Comparison of ENCODE assay signal across 9 cellular contexts in genomic region chr12:25251749-25252148, GRCh38. TPM values are rescaled to one million over a fixed set of nuclear protein-coding genes. Genes with fewer than 3 reads are reported as not detected.
DNase-seq lines count a peak whose midpoint lies in the region; ATAC-seq and TF ChIP-seq lines count a peak whose summit lies in the region.
"Had no signal": no experiment of that assay in that cellular context is flagged by ENCODE, and none has a peak within 500 bp of the region (broad histone marks: within the 10 kb centered on the region; RNA-seq: fewer than 3 reads in every experiment).

No MANE protein-coding gene starts in this region.

- H4K8ac ChIP-seq in trophoblast cell (ENCODE audit: low read depth, low read length), result no peak overlapping the region

- no peaks in the 10 kb centered on the region for H3K9me2 ChIP-seq in DOHH2 (replicated peaks; ENCODE audit: control insufficient read depth, low read length)

- H2BK5ac ChIP-seq in trophoblast cell (ENCODE audit: low read depth, low read length, poor library complexity), result no peak overlapping the region

- H2BK12ac ChIP-seq in trophoblast cell (ENCODE audit: low read length), result no peak overlapping the region

- H3K9me3 ChIP-seq in DOHH2 (ENCODE audit: control insufficient read depth, insufficient read depth, low read length) (no peaks in the 10 kb centered on the region), SJCRH30 (replicated peaks) (no peaks in the 10 kb centered on the region), fibroblast of lung (ENCODE audit: control insufficient read depth, insufficient read depth, low read depth, low read length) (no peaks in the 10 kb centered on the region), trophoblast cell (ENCODE audit: insufficient read depth, low read depth, low read length) (no peaks in the 10 kb centered on the region)

- no peak overlapping the region for H3K18ac ChIP-seq in trophoblast cell (ENCODE audit: low read length)

- H3K23ac ChIP-seq in trophoblast cell (ENCODE audit: low read length), result no peak overlapping the region

- H3K4me3 ChIP-seq in DOHH2 (ENCODE audit: low read length) (peak overlapping the region; percentile 98), SJCRH30 (peak overlapping the region; percentile 93), fibroblast of lung (replicated peaks in 1 of 4; ENCODE audit: control extremely low read depth in 1 of 4, insufficient read depth in 1 of 4, low read depth in 3 of 4, low read length in 4 of 4) (peak overlapping the region; percentile 42 to 90 (median 52)), trophoblast cell (ENCODE audit: low read depth, low read length) (no peak overlapping the region)

- H4K12ac ChIP-seq in trophoblast cell (ENCODE audit: low read depth, low read length), result no peak overlapping the region

- H4K20me1 ChIP-seq in DOHH2 (ENCODE audit: control insufficient read depth, insufficient read depth, low read depth, low read length) (no peaks in the 10 kb centered on the region), fibroblast of lung (ENCODE audit: control insufficient read depth, extremely low read depth, insufficient read depth, low read length) (no peaks in the 10 kb centered on the region)

- no peak overlapping the region for H3K14ac ChIP-seq in trophoblast cell (ENCODE audit: low read length)

- H3K4me2 ChIP-seq in DOHH2 (ENCODE audit: low read length) (peak overlapping the region; percentile 69), fibroblast of lung (ENCODE audit: extremely low read depth, insufficient read depth, low read length) (peak overlapping the region; percentile 85), trophoblast cell (ENCODE audit: low read length) (peak overlapping the region; percentile 70)

- no peak overlapping the region for H2AFZ ChIP-seq in fibroblast of lung (ENCODE audit: low read length)
- H2AFZ ChIP-seq in trophoblast cell (ENCODE audit: insufficient read depth, low read length, poor library complexity), result no peak overlapping the region

- peaks cover 13% of the 10 kb centered on the region for H3K79me1 ChIP-seq in trophoblast cell (ENCODE audit: low read length)

- H3K27ac ChIP-seq in DOHH2 (ENCODE audit: low read depth, low read length) (peak overlapping the region; percentile 22; the same call in 1 of the 2 replicates), SJCRH30 (peak overlapping the region; percentile 73), fibroblast of lung (ENCODE audit: insufficient read depth, low read length) (no peak overlapping the region), trophoblast cell (ENCODE audit: low read depth, low read length) (peak overlapping the region; percentile 80)

- H3K4me1 ChIP-seq in DOHH2 (ENCODE audit: control insufficient read depth, low read length) (peaks cover 42% of the 10 kb centered on the region), SJCRH30 (peaks cover 3% of the 10 kb centered on the region; the same call in 1 of the 2 replicates), fibroblast of lung (ENCODE audit: control insufficient read depth, extremely low read depth, insufficient read depth, low read length) (no peaks in the 10 kb centered on the region), trophoblast cell (ENCODE audit: control insufficient read depth in 1 of 2, insufficient read depth in 2 of 2, low read length in 2 of 2) (peaks cover 6 to 13% of the 10 kb centered on the region in 2 experiments)

- ATAC-seq in HG03354 (IDR thresholded peaks at IDR 0.05; ENCODE audit: poor library complexity, severe bottlenecking, unreplicated experiment), result no peak

- H3K4ac ChIP-seq in trophoblast cell (ENCODE audit: low read depth, low read length), result no peak overlapping the region

- no peak overlapping the region for H4K91ac ChIP-seq in trophoblast cell (ENCODE audit: low read depth, low read length)

- H3K27me3 ChIP-seq in DOHH2 (ENCODE audit: control insufficient read depth, low read length) (no peaks in the 10 kb centered on the region), SJCRH30 (no peaks in the 10 kb centered on the region), fibroblast of lung (ENCODE audit: control insufficient read depth, insufficient read depth, low read length) (no peaks in the 10 kb centered on the region), trophoblast cell (ENCODE audit: insufficient read depth, low read length) (no peaks in the 10 kb centered on the region)

- TF ChIP-seq CTCF in DOHH2 (IDR thresholded peaks at IDR 0.05; ENCODE audit: low read depth, low read length, poor library complexity, severe bottlenecking), result no peak
- TF ChIP-seq CTCF in fibroblast of lung (conservative IDR thresholded peaks at IDR 0.05 in 1 of 2, IDR thresholded peaks at IDR 0.05 in 1 of 2; ENCODE audit: low read depth in 1 of 2, low read length in 2 of 2), result no peak

- H3K79me2 ChIP-seq in DOHH2 (ENCODE audit: control insufficient read depth, low read length) (peaks cover 34% of the 10 kb centered on the region), fibroblast of lung (ENCODE audit: control insufficient read depth, insufficient read depth, low read length) (peaks cover 30% of the 10 kb centered on the region), trophoblast cell (ENCODE audit: control insufficient read depth, insufficient read depth, low read length, poor library complexity) (peaks cover 15% of the 10 kb centered on the region)

- H3K36me3 ChIP-seq in DOHH2 (ENCODE audit: control insufficient read depth, low read length) (peaks cover 5% of the 10 kb centered on the region), SJCRH30 (no peaks in the 10 kb centered on the region), fibroblast of lung (ENCODE audit: control insufficient read depth, insufficient read depth, low read length) (no peaks in the 10 kb centered on the region), trophoblast cell (ENCODE audit: control insufficient read depth in 1 of 2, insufficient read depth in 2 of 2, low read length in 2 of 2) (peaks cover 0 to 4% of the 10 kb centered on the region in 2 experiments)

- no peak overlapping the region for H2BK120ac ChIP-seq in trophoblast cell (ENCODE audit: insufficient read depth, low read length, poor library complexity)

- H3K9ac ChIP-seq in fibroblast of lung (ENCODE audit: insufficient read depth, low read length) (no peak overlapping the region), trophoblast cell (ENCODE audit: low read length) (no peak overlapping the region)

- peaks cover 5% of the 10 kb centered on the region for H3F3A ChIP-seq in DOHH2 (ENCODE audit: control insufficient read depth, insufficient read depth)

- WGBS in trophoblast cell (ENCODE audit: extremely low coverage, insufficient coverage, insufficient read length), result no CpG with 5 or more reads among the region's 5 CpGs

- no peak overlapping the region for H2AK5ac ChIP-seq in trophoblast cell (ENCODE audit: low read length)

- DNase-seq in SJCRH30 (no peak), fibroblast of lung (ENCODE audit: low read depth in 2 of 2) (no peak), trophoblast cell (peak in 1 of 2 donors; percentile 2), GF-D8 (lab: John Stamatoyannopoulos, UW) (no peak)
- no peak for DNase-seq in stimulated activated CD4-positive, alpha-beta T cell treated with anti-CD3 and anti-CD28 coated beads, Interleukin-4, amount 100 ng/mL, for 24 hours
- DNase-seq in effector CD8-positive, alpha-beta T cell (lab: John Stamatoyannopoulos, UW), result no peak

RNA-seq across cellular contexts. Expression of gene KRAS, which starts 1.0 kb away (rescaled TPM):
- total RNA-seq in SJCRH30 (2014; rRNA removed; shearing (Covaris generic)), result 30.6 and 33.7 TPM in 2 replicates
- total RNA-seq in fibroblast of lung, result 12.3 and 15.0 TPM in 2 replicates
- polyA plus RNA-seq in fibroblast of lung, result 21.2 and 31.3 TPM in 2 replicates
- 12.3 and 19.1 TPM in 2 replicates for polyA plus RNA-seq in fibroblast of lung (2012)
- polyA minus RNA-seq in fibroblast of lung (ENCODE audit: low replicate concordance), result 6.7 and 11.7 TPM in 2 replicates
- polyA plus RNA-seq in trophoblast cell (2013), result 41.8 and 42.2 TPM in 2 replicates

RNA-seq across cellular contexts. Expression of gene ETFRF1, which starts 56.7 kb away (rescaled TPM):
- 23.7 and 27.1 TPM in 2 replicates for total RNA-seq in SJCRH30 (2014; rRNA removed; shearing (Covaris generic))
- total RNA-seq in fibroblast of lung, result 13.9 and 17.3 TPM in 2 replicates
- polyA plus RNA-seq in fibroblast of lung, result 23.4 and 28.0 TPM in 2 replicates
- 14.8 and 18.3 TPM in 2 replicates for polyA plus RNA-seq in fibroblast of lung (2012)
- polyA minus RNA-seq in fibroblast of lung (ENCODE audit: low replicate concordance), result not detected in 2 replicates
- 10.8 and 12.0 TPM in 2 replicates for polyA plus RNA-seq in trophoblast cell (2013)

RNA-seq across cellular contexts. Expression of gene DNAI7, which starts 56.8 kb away (rescaled TPM):
- total RNA-seq in SJCRH30 (2014; rRNA removed; shearing (Covaris generic)), result not detected in 2 replicates
- 0.17 and 0.26 TPM in 2 replicates for total RNA-seq in fibroblast of lung
- 0.14 and 0.23 TPM in 2 replicates for polyA plus RNA-seq in fibroblast of lung
- polyA plus RNA-seq in fibroblast of lung (2012), result 0.13 and 0.17 TPM in 2 replicates
- not detected in 2 replicates for polyA minus RNA-seq in fibroblast of lung (ENCODE audit: low replicate concordance)
- polyA plus RNA-seq in trophoblast cell (2013), result 0.27 and 0.33 TPM in 2 replicates
- total RNA-seq: T-helper 2 cell treated with Interferon-gamma antibody and Interleukin-4, amounts not matched to agents 100 ng/mL and 5 ng/mL, for 36 hours had no signal
